In genomic region chr6:38938741-38939140, GRCh38 we compare ENCODE assay signal across 27 cellular contexts.
"Had no signal": no experiment of that assay in that cellular context is flagged by ENCODE, and none has a peak within 500 bp of the region (broad histone marks: within the 10 kb centered on the region; RNA-seq: fewer than 3 reads in every experiment).

No MANE protein-coding gene starts in this region.

- H3K27ac ChIP-seq: colonic mucosa, epithelial cell of prostate, esophagus squamous epithelium, gastrocnemius medialis, heart right ventricle, left lung, lower lobe of right lung had no signal

- H3K36me3 Mint-ChIP-seq: mesothelial cell of epicardium had no signal

- H3K4me3 Mint-ChIP-seq: dendritic cell treated with granulocyte-macrophage colony-stimulating factor and Interleukin-4, amounts not matched to agents 40 ng/mL and 50 ng/mL, for 4 days; effector memory CD8-positive, alpha-beta T cell; endodermal cell; mesothelial cell of epicardium had no signal

- H3K36me3 ChIP-seq: colonic mucosa, esophagus squamous epithelium, gastrocnemius medialis, heart right ventricle, left lung, lower lobe of right lung had no signal

- H3K9me3 Mint-ChIP-seq: dendritic cell treated with granulocyte-macrophage colony-stimulating factor and Interleukin-4, amounts not matched to agents 40 ng/mL and 50 ng/mL, for 4 days; effector memory CD8-positive, alpha-beta T cell; endodermal cell; mesothelial cell of epicardium had no signal

- DNase-seq: colonic mucosa; cortex of kidney; effector CD8-positive, alpha-beta T cell; effector memory CD8-positive, alpha-beta T cell; endodermal cell; erythroblast; esophagus squamous epithelium; foreskin fibroblast; foreskin melanocyte; gastrocnemius medialis; glutamatergic neuron; head of caudate nucleus; heart right ventricle; hippocampal formation; left cardiac atrium; left lung; left ventricle myocardium superior; lower lobe of right lung; mesenchymal stem cell; mucosa of descending colon had no signal

- H3K27me3 ChIP-seq: colonic mucosa, esophagus squamous epithelium, gastrocnemius medialis, left lung had no signal

- H3K27ac Mint-ChIP-seq: dendritic cell treated with granulocyte-macrophage colony-stimulating factor and Interleukin-4, amounts not matched to agents 40 ng/mL and 50 ng/mL, for 4 days; effector memory CD8-positive, alpha-beta T cell; endodermal cell; mesothelial cell of epicardium had no signal

- H3K9me3 ChIP-seq: colonic mucosa, esophagus squamous epithelium, gastrocnemius medialis, left lung, lower lobe of right lung, mucosa of descending colon had no signal

- H3K4me1 ChIP-seq: colonic mucosa, esophagus squamous epithelium, gastrocnemius medialis, heart right ventricle, left lung, lower lobe of right lung had no signal

- ATAC-seq: effector memory CD8-positive, alpha-beta T cell; esophagus mucosa; gastrocnemius medialis; heart right ventricle; left cardiac atrium; left lung; left ventricle myocardium superior; lower lobe of right lung; mucosa of descending colon had no signal

- FAIRE-seq: endometrium, islet of Langerhans, keratinocyte had no signal

- H3K4me3 ChIP-seq: colonic mucosa, esophagus squamous epithelium, gastrocnemius medialis, heart right ventricle, left lung, lower lobe of right lung, mucosa of descending colon had no signal

- H3K4me1 Mint-ChIP-seq: mesothelial cell of epicardium had no signal
